In genomic region chr12:52185400-52185967, GRCh38 we compare ENCODE assay signal across 20 cellular contexts. TPM values are rescaled to one million over a fixed set of nuclear protein-coding genes. Genes with fewer than 3 reads are reported as not detected.
DNase-seq lines count a peak whose midpoint lies in the region; ATAC-seq, FAIRE-seq and TF ChIP-seq lines count a peak whose summit lies in the region.
"Had no signal": no experiment of that assay in that cellular context is flagged by ENCODE, and none has a peak within 500 bp of the region (broad histone marks: within the 10 kb centered on the region; RNA-seq: fewer than 3 reads in every experiment).

No MANE protein-coding gene starts in this region.

- CTCF ChIA-PET in SK-N-SH (lab: Yijun Ruan, JAX), result interaction anchor here (0.9 to 5.1 kb wide), 7 partner anchors 8 to 142 kb away, joined by 3 to 17 read pairs (median 6); no protein-coding TSS in a partner anchor

- DNase-seq in SK-N-SH, result no peak
- DNase-seq in astrocyte (ENCODE audit: low read depth), result no peak
- peak; percentile 46 for DNase-seq in mesendoderm
- DNase-seq in tibial artery, result no peak
- DNase-seq in activated CD4-positive, alpha-beta T cell treated with anti-CD3 and anti-CD28 coated beads, Interleukin-2, amount 50 U/mL, for 48 hours, result no peak
- no peak for DNase-seq in activated CD8-positive, alpha-beta memory T cell treated with anti-CD3 and anti-CD28 coated beads, Interleukin-2, amount 50 U/mL, for 48 hours
- DNase-seq: activated CD4-positive, alpha-beta T cell treated with anti-CD3 and anti-CD28 coated beads, Interleukin-2, amount 50 U/mL, for 4 hours; activated T-cell treated with anti-CD3 and anti-CD28 coated beads, Interleukin-2, amount 50 U/mL, for 24 hours; CD4-positive, alpha-beta memory T cell; erythroblast; naive thymus-derived CD4-positive, alpha-beta T cell; NCI-H526 treated with DMSO at 0.1 percent for 48 hours; OCI-M1; psoas muscle; stimulated activated naive B cell treated with anti-CD40 and anti-IgM and Interleukin-4, amounts not matched to agents 10 μg/mL and 1 μg/mL and 100 μg/mL, for 72 hours had no signal

- H2AFZ ChIP-seq in SK-N-SH (ENCODE audit: low read depth) (no peak overlapping the region), astrocyte (ENCODE audit: low read depth, low read length) (no peak overlapping the region)

- peaks cover 60% of the 10 kb centered on the region for H3K4me1 Mint-ChIP-seq in astrocyte (ENCODE audit: low read depth, unreplicated experiment)
- H3K4me1 Mint-ChIP-seq: activated naive CD4-positive, alpha-beta T cell treated with anti-CD3 and anti-CD28 coated beads, Interleukin-2, amount 50 U/mL, for 24 hours; stimulated activated naive B cell treated with anti-CD40 and anti-IgM and Interleukin-4, amounts not matched to agents 10 μg/mL and 1 μg/mL and 100 μg/mL, for 72 hours had no signal

- H3K9me3 ChIP-seq in SK-N-SH (no peaks in the 10 kb centered on the region), astrocyte (ENCODE audit: insufficient read depth, low read depth, low read length) (no peaks in the 10 kb centered on the region), tibial artery (no peaks in the 10 kb centered on the region)
- H3K9me3 ChIP-seq: psoas muscle had no signal

- H3K18ac ChIP-seq in mesendoderm (ENCODE audit: low read length), result no peak overlapping the region

- no peak overlapping the region for H2BK120ac ChIP-seq in mesendoderm (ENCODE audit: low read depth, low read length)

- peak overlapping the region; percentile 56 for H3K56ac ChIP-seq in mesendoderm (ENCODE audit: low read length)

- TF ChIP-seq EP300 in SK-N-SH (IDR thresholded peaks at IDR 0.05; ENCODE audit: borderline replicate concordance in 1 of 2, low read depth in 1 of 2, low read length in 1 of 2), result no peak

- H3K4me3 Mint-ChIP-seq in astrocyte (ENCODE audit: unreplicated experiment), result peak overlapping the region; percentile 52
- H3K4me3 Mint-ChIP-seq: activated naive CD4-positive, alpha-beta T cell treated with anti-CD3 and anti-CD28 coated beads, Interleukin-2, amount 50 U/mL, for 24 hours; activated T-cell treated with anti-CD3 and anti-CD28 coated beads, Interleukin-2, amount 50 U/mL, for 24 hours; CD4-positive, alpha-beta memory T cell; dendritic cell treated with granulocyte-macrophage colony-stimulating factor and Interleukin-4, amounts not matched to agents 40 ng/mL and 50 ng/mL, for 4 days; naive thymus-derived CD4-positive, alpha-beta T cell; stimulated activated naive B cell treated with anti-CD40 and anti-IgM and Interleukin-4, amounts not matched to agents 10 μg/mL and 1 μg/mL and 100 μg/mL, for 72 hours had no signal

- peak overlapping the region; percentile 55 for H2AK5ac ChIP-seq in mesendoderm (ENCODE audit: low read length)

- no peak overlapping the region for H3K4me3 ChIP-seq in SK-N-SH (ENCODE audit: low read depth in 2 of 2, low read length in 1 of 2)
- no peak overlapping the region for H3K4me3 ChIP-seq in astrocyte (ENCODE audit: insufficient read depth, low read depth, low read length)
- H3K4me3 ChIP-seq in mesendoderm (ENCODE audit: low read length), result no peak overlapping the region
- no peak overlapping the region for H3K4me3 ChIP-seq in tibial artery
- H3K4me3 ChIP-seq: psoas muscle had no signal

- no peak for TF ChIP-seq CTCF in SK-N-SH (IDR thresholded peaks at IDR 0.05)
- no peak for TF ChIP-seq CTCF in astrocyte (IDR thresholded peaks at IDR 0.05; ENCODE audit: insufficient read depth, low read depth, low read length)
- TF ChIP-seq CTCF in tibial artery (IDR thresholded peaks at IDR 0.05), result no peak

- H3K4me2 ChIP-seq in SK-N-SH (peak overlapping the region; percentile 56), astrocyte (ENCODE audit: low read length) (peak overlapping the region; percentile 21), mesendoderm (ENCODE audit: low read length) (no peak overlapping the region)

- H3K79me1 ChIP-seq in mesendoderm (ENCODE audit: low read length), result no peaks in the 10 kb centered on the region

- H3K27ac ChIP-seq in SK-N-SH (ENCODE audit: low read depth in 2 of 2, low read length in 1 of 2), result peak overlapping the region; percentile 87 to 92
- H3K27ac ChIP-seq in astrocyte (ENCODE audit: low read depth, low read length), result peak overlapping the region; percentile 24
- H3K27ac ChIP-seq in mesendoderm (ENCODE audit: low read depth, low read length), result no peak overlapping the region
- H3K27ac ChIP-seq in tibial artery, result peak overlapping the region; percentile 68 to 72
- H3K27ac ChIP-seq: psoas muscle had no signal

- H3K36me3 ChIP-seq in SK-N-SH (replicated peaks in 1 of 2; ENCODE audit: control insufficient read depth in 1 of 2, insufficient read depth in 2 of 2, low read length in 1 of 2), result peaks cover 0 to 2% of the 10 kb centered on the region in 2 experiments
- no peaks in the 10 kb centered on the region for H3K36me3 ChIP-seq in astrocyte (ENCODE audit: insufficient read depth, low read length)
- no peaks in the 10 kb centered on the region for H3K36me3 ChIP-seq in mesendoderm (ENCODE audit: control insufficient read depth, insufficient read depth, low read length)
- H3K36me3 ChIP-seq in tibial artery, result no peaks in the 10 kb centered on the region

- H3K27me3 ChIP-seq in SK-N-SH (ENCODE audit: insufficient read depth) (no peaks in the 10 kb centered on the region), astrocyte (ENCODE audit: insufficient read depth, low read length) (no peaks in the 10 kb centered on the region), mesendoderm (ENCODE audit: insufficient read depth, low read length, poor library complexity) (no peaks in the 10 kb centered on the region), tibial artery (no peaks in the 10 kb centered on the region)

- no peaks in the 10 kb centered on the region for H4K20me1 ChIP-seq in SK-N-SH (ENCODE audit: insufficient read depth)
- no peaks in the 10 kb centered on the region for H4K20me1 ChIP-seq in astrocyte (ENCODE audit: insufficient read depth, low read length)

- H3K9me3 Mint-ChIP-seq in astrocyte (ENCODE audit: unreplicated experiment), result no peaks in the 10 kb centered on the region
- H3K9me3 Mint-ChIP-seq: activated naive CD4-positive, alpha-beta T cell treated with anti-CD3 and anti-CD28 coated beads, Interleukin-2, amount 50 U/mL, for 24 hours; activated T-cell treated with anti-CD3 and anti-CD28 coated beads, Interleukin-2, amount 50 U/mL, for 24 hours; CD4-positive, alpha-beta memory T cell; dendritic cell treated with granulocyte-macrophage colony-stimulating factor and Interleukin-4, amounts not matched to agents 40 ng/mL and 50 ng/mL, for 4 days; stimulated activated naive B cell treated with anti-CD40 and anti-IgM and Interleukin-4, amounts not matched to agents 10 μg/mL and 1 μg/mL and 100 μg/mL, for 72 hours had no signal

- no peak overlapping the region for H4K5ac ChIP-seq in mesendoderm (ENCODE audit: low read length)

- H3K27ac Mint-ChIP-seq in astrocyte (ENCODE audit: unreplicated experiment), result peak overlapping the region; percentile 31
- H3K27ac Mint-ChIP-seq: activated naive CD4-positive, alpha-beta T cell treated with anti-CD3 and anti-CD28 coated beads, Interleukin-2, amount 50 U/mL, for 24 hours; activated T-cell treated with anti-CD3 and anti-CD28 coated beads, Interleukin-2, amount 50 U/mL, for 24 hours; stimulated activated naive B cell treated with anti-CD40 and anti-IgM and Interleukin-4, amounts not matched to agents 10 μg/mL and 1 μg/mL and 100 μg/mL, for 72 hours had no signal

- no peaks in the 10 kb centered on the region for H3K27me3 Mint-ChIP-seq in astrocyte (ENCODE audit: low read depth, unreplicated experiment)
- H3K27me3 Mint-ChIP-seq: activated naive CD4-positive, alpha-beta T cell treated with anti-CD3 and anti-CD28 coated beads, Interleukin-2, amount 50 U/mL, for 24 hours; activated T-cell treated with anti-CD3 and anti-CD28 coated beads, Interleukin-2, amount 50 U/mL, for 24 hours; CD4-positive, alpha-beta memory T cell; naive thymus-derived CD4-positive, alpha-beta T cell had no signal

- intact Hi-C loops in tibial artery (cut with DNase I; ENCODE audit: low total_unique reads), result no loop called here

- H3K36me3 Mint-ChIP-seq in astrocyte (ENCODE audit: low read depth, unreplicated experiment), result peaks cover 1% of the 10 kb centered on the region
- H3K36me3 Mint-ChIP-seq: activated naive CD4-positive, alpha-beta T cell treated with anti-CD3 and anti-CD28 coated beads, Interleukin-2, amount 50 U/mL, for 24 hours; brain; CD4-positive, alpha-beta memory T cell; naive thymus-derived CD4-positive, alpha-beta T cell; stimulated activated naive B cell treated with anti-CD40 and anti-IgM and Interleukin-4, amounts not matched to agents 10 μg/mL and 1 μg/mL and 100 μg/mL, for 72 hours had no signal

- H3K4ac ChIP-seq in mesendoderm (ENCODE audit: low read depth, low read length), result no peak overlapping the region

- H2BK5ac ChIP-seq in mesendoderm (ENCODE audit: low read length), result no peak overlapping the region

- no peak overlapping the region for H3K23ac ChIP-seq in mesendoderm (ENCODE audit: low read length)

- 89% methylated on average over 16 of the region's 16 CpGs for WGBS in SK-N-SH (ENCODE audit: low lambda C conversion rate)
- WGBS in mesendoderm (ENCODE audit: extremely low coverage, insufficient coverage, low lambda C conversion rate), result no CpG with 5 or more reads among the region's 16 CpGs

- no peak for TF ChIP-seq RAD21 in SK-N-SH (IDR thresholded peaks at IDR 0.05; ENCODE audit: low read length)

- no peak overlapping the region for H4K8ac ChIP-seq in mesendoderm (ENCODE audit: low read depth, low read length)

- no peak overlapping the region for H2BK15ac ChIP-seq in mesendoderm (replicated peaks; ENCODE audit: low read depth)

- peak overlapping the region; percentile 62; the same call in 1 of the 2 replicates for H3K9ac ChIP-seq in SK-N-SH
- peak overlapping the region; percentile 43 for H3K9ac ChIP-seq in astrocyte (ENCODE audit: low read length)
- H3K9ac ChIP-seq in mesendoderm (ENCODE audit: low read length), result no peak overlapping the region

- ATAC-seq in SK-N-SH treated with all-trans-retinoic acid at 6 μM for 48 hours, result no peak
- no peak for ATAC-seq in HG03097 (IDR thresholded peaks at IDR 0.05; ENCODE audit: low FRiP score, unreplicated experiment)
- ATAC-seq: psoas muscle; stimulated activated naive B cell treated with anti-CD40 and anti-IgM and Interleukin-4, amounts not matched to agents 10 μg/mL and 1 μg/mL and 100 μg/mL, for 72 hours had no signal

- no peaks in the 10 kb centered on the region for H3K9me2 ChIP-seq in SK-N-SH

- H3K4me1 ChIP-seq in SK-N-SH (ENCODE audit: control insufficient read depth in 1 of 2, insufficient read depth in 2 of 2, low read depth in 1 of 2, low read length in 1 of 2) (peaks cover 62 to 81% of the 10 kb centered on the region in 2 experiments), astrocyte (ENCODE audit: insufficient read depth, low read length) (peaks cover 76% of the 10 kb centered on the region), mesendoderm (ENCODE audit: control insufficient read depth, low read depth, low read length) (peaks cover 8% of the 10 kb centered on the region), tibial artery (peaks cover 3 to 66% (median 42%) of the 10 kb centered on the region in 4 donors)

- H3F3A ChIP-seq in SK-N-SH (replicated peaks; ENCODE audit: insufficient read depth), result peaks cover 15% of the 10 kb centered on the region

- POLR2A ChIA-PET in SK-N-SH (lab: Yijun Ruan, JAX), result interaction anchor here (0.8 to 4.4 kb wide), 3 partner anchors 8 to 30 kb away, joined by 3 to 53 read pairs (median 4); no protein-coding TSS in a partner anchor

- no peak for FAIRE-seq in astrocyte (lab: Jason Lieb, UNC)

- peaks cover 32% of the 10 kb centered on the region; the same call in 1 of the 2 replicates for H3K79me2 ChIP-seq in SK-N-SH (ENCODE audit: insufficient read depth)
- H3K79me2 ChIP-seq in astrocyte (ENCODE audit: insufficient read depth, low read length), result no peaks in the 10 kb centered on the region
- no peaks in the 10 kb centered on the region for H3K79me2 ChIP-seq in mesendoderm (ENCODE audit: control insufficient read depth, insufficient read depth, low read length)

RNA-seq across cellular contexts. Expression of gene KRT80, which starts 6.3 kb away (rescaled TPM):
- 14.9 and 17.4 TPM in 2 replicates for polyA plus RNA-seq in SK-N-SH (2012; rRNA removed)
- polyA plus RNA-seq in SK-N-SH (2012; cell fraction: cytosol; rRNA removed), result 8.1 and 10.8 TPM in 2 replicates
- polyA plus RNA-seq in SK-N-SH (2012; cell fraction: nucleus; rRNA removed), result 21.6 and 31.9 TPM in 2 replicates
- 2.8 and 3.6 TPM in 2 replicates for total RNA-seq in astrocyte
- polyA plus RNA-seq in mesendoderm (2013, experiment 1 of 2), result 0.21 TPM
- 0.24 TPM for polyA plus RNA-seq in mesendoderm (2013, experiment 2 of 2)
- total RNA-seq: CD4-positive, alpha-beta memory T cell had no signal
- polyA plus RNA-seq: CD4-positive, alpha-beta memory T cell; naive thymus-derived CD4-positive, alpha-beta T cell had no signal

RNA-seq across cellular contexts. Expression of gene KRT7, which starts 47.6 kb away (rescaled TPM):
- 3.2 and 5.4 TPM in 2 replicates for polyA plus RNA-seq in SK-N-SH (2012; rRNA removed)
- polyA plus RNA-seq in SK-N-SH (2012; cell fraction: cytosol; rRNA removed), result 2.9 TPM in 2 replicates
- polyA plus RNA-seq in SK-N-SH (2012; cell fraction: nucleus; rRNA removed), result 1.9 and 3.3 TPM in 2 replicates
- 97.6 and 149 TPM in 2 replicates for total RNA-seq in astrocyte
- 0.83 TPM for polyA plus RNA-seq in mesendoderm (2013, experiment 1 of 2)
- polyA plus RNA-seq in mesendoderm (2013, experiment 2 of 2), result 0.88 TPM
- total RNA-seq: CD4-positive, alpha-beta memory T cell had no signal
- polyA plus RNA-seq: CD4-positive, alpha-beta memory T cell; naive thymus-derived CD4-positive, alpha-beta T cell had no signal
